In genomic region chr1:59266927-59267293, GRCh38 we compare ENCODE assay signal across 14 cellular contexts. TPM values are rescaled to one million over a fixed set of nuclear protein-coding genes. Genes with fewer than 3 reads are reported as not detected.
DNase-seq lines count a peak whose midpoint lies in the region; ATAC-seq and TF ChIP-seq lines count a peak whose summit lies in the region.
"Had no signal": no experiment of that assay in that cellular context is flagged by ENCODE, and none has a peak within 500 bp of the region (broad histone marks: within the 10 kb centered on the region; RNA-seq: fewer than 3 reads in every experiment).

No MANE protein-coding gene starts in this region.

- H3K9me3 Mint-ChIP-seq in H9, result peaks cover 0 to 3% of the 10 kb centered on the region in 2 experiments; a peak in 2 of 5 replicates
- peaks cover 2% of the 10 kb centered on the region for H3K9me3 Mint-ChIP-seq in activated T-helper 2 cell treated with anti-CD3 and anti-CD28 coated beads, Interferon-gamma antibody, Interleukin-2, Interleukin-4, amounts not matched to agents 10 μg/mL and 5 μg/mL and 100 μg/mL, durations not matched to agents 14 hours and 24 hours and 36 hours
- H3K9me3 Mint-ChIP-seq: activated naive CD4-positive, alpha-beta T cell treated with anti-CD3 and anti-CD28 coated beads, Interleukin-2, amount 50 U/mL, for 24 hours had no signal

- no peak overlapping the region for H3K23ac ChIP-seq in H9 (ENCODE audit: insufficient read length, low read depth, low read length)

- H2BK15ac ChIP-seq in H9 (ENCODE audit: low read depth, low read length), result no peak overlapping the region

- no peak overlapping the region for H3K4ac ChIP-seq in H9 (ENCODE audit: low read depth, low read length)

- H2BK12ac ChIP-seq in H9 (ENCODE audit: insufficient read length, low read depth, low read length), result no peak overlapping the region

- no peak overlapping the region for H3K27ac Mint-ChIP-seq in H9
- no peak overlapping the region for H3K27ac Mint-ChIP-seq in activated T-helper 2 cell treated with anti-CD3 and anti-CD28 coated beads, Interferon-gamma antibody, Interleukin-2, Interleukin-4, amounts not matched to agents 10 μg/mL and 5 μg/mL and 100 μg/mL, durations not matched to agents 14 hours and 24 hours and 36 hours
- H3K27ac Mint-ChIP-seq: activated naive CD4-positive, alpha-beta T cell treated with anti-CD3 and anti-CD28 coated beads, Interleukin-2, amount 50 U/mL, for 24 hours had no signal

- H3K4me2 ChIP-seq in BLaER1 (peak overlapping the region; percentile 80), H9 (ENCODE audit: insufficient read depth, insufficient read length, low read length) (no peak overlapping the region), SK-N-SH (no peak overlapping the region)

- H3K4me3 Mint-ChIP-seq in H9, result no peak overlapping the region
- H3K4me3 Mint-ChIP-seq in activated T-helper 2 cell treated with anti-CD3 and anti-CD28 coated beads, Interferon-gamma antibody, Interleukin-2, Interleukin-4, amounts not matched to agents 10 μg/mL and 5 μg/mL and 100 μg/mL, durations not matched to agents 14 hours and 24 hours and 36 hours (ENCODE audit: low read depth), result no peak overlapping the region
- H3K4me3 Mint-ChIP-seq: activated naive CD4-positive, alpha-beta T cell treated with anti-CD3 and anti-CD28 coated beads, Interleukin-2, amount 50 U/mL, for 24 hours had no signal

- H4K5ac ChIP-seq in H9 (ENCODE audit: insufficient read length, low read depth, low read length), result no peak overlapping the region

- no peak overlapping the region for H2AFZ ChIP-seq in H9 (ENCODE audit: low read length)
- H2AFZ ChIP-seq in SK-N-SH (ENCODE audit: low read depth), result no peak overlapping the region

- H3K36me3 ChIP-seq in BLaER1, result no peaks in the 10 kb centered on the region
- H3K36me3 ChIP-seq in SK-N-SH (replicated peaks in 1 of 2; ENCODE audit: control insufficient read depth in 1 of 2, insufficient read depth in 2 of 2, low read length in 1 of 2), result no peaks in the 10 kb centered on the region

- H2BK20ac ChIP-seq in H9 (ENCODE audit: low read depth, low read length, poor library complexity, severe bottlenecking), result no peak overlapping the region

- H3K9ac ChIP-seq in BLaER1 (no peak overlapping the region; the same call in 1 of the 2 replicates), H9 (ENCODE audit: extremely low read depth, insufficient read length, low read length) (no peak overlapping the region), SK-N-SH (no peak overlapping the region)

- H3K56ac ChIP-seq in H9 (ENCODE audit: insufficient read length, low read depth, low read length), result no peak overlapping the region

- in situ Hi-C loops in ACHN (cut with HindIII; ENCODE audit: low pct_ligation_motif_present, low pct_unique_long_range_greater_than_20kb, low sequenced_read_pairs), result no loop called here

- H3K9me3 ChIP-seq in BLaER1 (peaks cover 10% of the 10 kb centered on the region; the same call in 1 of the 2 replicates), H9 (ENCODE audit: control insufficient read depth, low read depth, low read length) (no peaks in the 10 kb centered on the region), SK-N-SH (peaks cover 8% of the 10 kb centered on the region; the same call in 1 of the 2 replicates)

- ATAC-seq in GM19023 (IDR thresholded peaks at IDR 0.05; ENCODE audit: unreplicated experiment), result peak; percentile 65
- ATAC-seq in HG02571 (IDR thresholded peaks at IDR 0.05; ENCODE audit: unreplicated experiment), result peak; percentile 77
- ATAC-seq in HG03432 (IDR thresholded peaks at IDR 0.05; ENCODE audit: unreplicated experiment), result peak; percentile 58
- ATAC-seq: foreskin keratinocyte, left lobe of liver had no signal

- TF ChIP-seq RAD21 in SK-N-SH (IDR thresholded peaks at IDR 0.05; ENCODE audit: low read length), result no peak

- H3K27me3 ChIP-seq in BLaER1 (no peaks in the 10 kb centered on the region), H9 (ENCODE audit: insufficient read depth, low read length) (no peaks in the 10 kb centered on the region), SK-N-SH (ENCODE audit: insufficient read depth) (no peaks in the 10 kb centered on the region)
- H3K27me3 ChIP-seq: foreskin keratinocyte had no signal

- no peaks in the 10 kb centered on the region for H3K4me1 Mint-ChIP-seq in H9
- no peaks in the 10 kb centered on the region for H3K4me1 Mint-ChIP-seq in activated T-helper 2 cell treated with anti-CD3 and anti-CD28 coated beads, Interferon-gamma antibody, Interleukin-2, Interleukin-4, amounts not matched to agents 10 μg/mL and 5 μg/mL and 100 μg/mL, durations not matched to agents 14 hours and 24 hours and 36 hours (ENCODE audit: low read depth)
- H3K4me1 Mint-ChIP-seq: activated naive CD4-positive, alpha-beta T cell treated with anti-CD3 and anti-CD28 coated beads, Interleukin-2, amount 50 U/mL, for 24 hours had no signal

- H3T11ph ChIP-seq in H9 (ENCODE audit: low read length), result no peak overlapping the region

- no peak overlapping the region for H4K8ac ChIP-seq in H9 (replicated peaks; ENCODE audit: insufficient read length, low read depth, low read length)

- H3K79me2 ChIP-seq in H9 (ENCODE audit: insufficient read depth, low read length) (no peaks in the 10 kb centered on the region), SK-N-SH (ENCODE audit: insufficient read depth) (no peaks in the 10 kb centered on the region)

- H3K4me1 ChIP-seq in BLaER1 (peaks cover 41% of the 10 kb centered on the region), H9 (ENCODE audit: insufficient read depth, low read length) (peaks cover 1% of the 10 kb centered on the region; the same call in 1 of the 2 replicates), SK-N-SH (ENCODE audit: control insufficient read depth in 1 of 2, insufficient read depth in 2 of 2, low read depth in 1 of 2, low read length in 1 of 2) (peaks cover 0 to 4% of the 10 kb centered on the region in 2 experiments; a peak in 1 of 4 replicates)

- H3K18ac ChIP-seq in H9 (ENCODE audit: insufficient read length, low read depth, low read length), result no peak overlapping the region

- H3K23me2 ChIP-seq in H9 (ENCODE audit: insufficient read length, low read depth, low read length, poor library complexity, severe bottlenecking), result no peaks in the 10 kb centered on the region

- H4K91ac ChIP-seq in H9 (ENCODE audit: insufficient read length, low read depth, low read length), result no peak overlapping the region

- H3K27ac ChIP-seq in BLaER1 (peak overlapping the region; percentile 62), H9 (ENCODE audit: insufficient read length, low read depth, low read length) (no peak overlapping the region), SK-N-SH (ENCODE audit: low read depth in 2 of 2, low read length in 1 of 2) (no peak overlapping the region)
- H3K27ac ChIP-seq: foreskin keratinocyte had no signal

- no peaks in the 10 kb centered on the region; the same call in 1 of the 2 replicates for H3K27me3 Mint-ChIP-seq in H9 (ENCODE audit: low read depth)
- peaks cover 11% of the 10 kb centered on the region for H3K27me3 Mint-ChIP-seq in activated T-helper 2 cell treated with anti-CD3 and anti-CD28 coated beads, Interferon-gamma antibody, Interleukin-2, Interleukin-4, amounts not matched to agents 10 μg/mL and 5 μg/mL and 100 μg/mL, durations not matched to agents 14 hours and 24 hours and 36 hours (ENCODE audit: low read depth)

- H3K4me3 ChIP-seq in BLaER1 (no peak overlapping the region), SK-N-SH (ENCODE audit: low read depth in 2 of 2, low read length in 1 of 2) (no peak overlapping the region)
- H3K4me3 ChIP-seq: coronary artery had no signal

- no peak for TF ChIP-seq EP300 in SK-N-SH (IDR thresholded peaks at IDR 0.05; ENCODE audit: borderline replicate concordance in 1 of 2, low read depth in 1 of 2, low read length in 1 of 2)

- H4K20me1 ChIP-seq in BLaER1 (no peaks in the 10 kb centered on the region), H9 (ENCODE audit: control insufficient read depth, insufficient read depth, insufficient read length) (no peaks in the 10 kb centered on the region), SK-N-SH (ENCODE audit: insufficient read depth) (no peaks in the 10 kb centered on the region)

- TF ChIP-seq CTCF in H9 (conservative IDR thresholded peaks at IDR 0.05) (no peak), SK-N-SH (IDR thresholded peaks at IDR 0.05) (no peak)

- H3K79me1 ChIP-seq in H9 (ENCODE audit: insufficient read depth, low read depth, low read length, poor library complexity, severe bottlenecking), result no peaks in the 10 kb centered on the region

- H3K14ac ChIP-seq in H9 (ENCODE audit: insufficient read depth, low read length), result no peak overlapping the region

- intact Hi-C loops in activated T-helper 2 cell treated with anti-CD3 and anti-CD28 coated beads, Interferon-gamma antibody, Interleukin-2, Interleukin-4, amounts not matched to agents 10 μg/mL and 5 μg/mL and 100 μg/mL, durations not matched to agents 14 hours and 24 hours and 36 hours (cut with micrococcal nuclease), result no loop called here

- peaks cover 5% of the 10 kb centered on the region for H3F3A ChIP-seq in SK-N-SH (replicated peaks; ENCODE audit: insufficient read depth)

- peaks cover 0 to 2% (median 0%) of the 10 kb centered on the region in 3 experiments; a peak in 2 of 7 replicates for H3K36me3 Mint-ChIP-seq in H9 (ENCODE audit: insufficient read depth in 1 of 3, low read depth in 3 of 3)
- no peaks in the 10 kb centered on the region for H3K36me3 Mint-ChIP-seq in activated T-helper 2 cell treated with anti-CD3 and anti-CD28 coated beads, Interferon-gamma antibody, Interleukin-2, Interleukin-4, amounts not matched to agents 10 μg/mL and 5 μg/mL and 100 μg/mL, durations not matched to agents 14 hours and 24 hours and 36 hours (ENCODE audit: low read depth)
- H3K36me3 Mint-ChIP-seq: activated naive CD4-positive, alpha-beta T cell treated with anti-CD3 and anti-CD28 coated beads, Interleukin-2, amount 50 U/mL, for 24 hours had no signal

- no peak for DNase-seq in H9
- DNase-seq in ACHN, result no peak
- DNase-seq in activated T-helper 2 cell treated with anti-CD3 and anti-CD28 coated beads, Interferon-gamma antibody, Interleukin-2, Interleukin-4, amounts not matched to agents 10 μg/mL and 5 μg/mL and 100 μg/mL, durations not matched to agents 14 hours and 24 hours and 36 hours (ENCODE audit: low spot score), result no peak
- DNase-seq in SK-N-SH, result no peak
- DNase-seq: foreskin keratinocyte; NCI-H510A; stimulated activated CD4-positive, alpha-beta T cell treated with anti-CD3 and anti-CD28 coated beads, Interleukin-1b, Interleukin-23, amount 100 ng/mL, for 48 hours had no signal

- no peak overlapping the region for H2BK5ac ChIP-seq in H9 (ENCODE audit: insufficient read length, low read length)

- no peak overlapping the region for H2AK5ac ChIP-seq in H9 (ENCODE audit: insufficient read length, low read length)

- H2BK120ac ChIP-seq in H9 (ENCODE audit: low read depth, low read length, poor library complexity, severe bottlenecking), result no peak overlapping the region

- CTCF ChIA-PET in SK-N-SH (lab: Yijun Ruan, JAX), result no interaction called here

- H3K9me2 ChIP-seq in SK-N-SH, result no peaks in the 10 kb centered on the region

- POLR2A ChIA-PET in SK-N-SH (lab: Yijun Ruan, JAX), result no interaction called here

RNA-seq across cellular contexts. Expression of gene FGGY, which starts 30.0 kb away (rescaled TPM):
- 10.6 and 14.6 TPM in 2 replicates for total RNA-seq in H9 (2021)
- total RNA-seq in activated T-helper 2 cell treated with anti-CD3 and anti-CD28 coated beads, Interferon-gamma antibody, Interleukin-2, Interleukin-4, amounts not matched to agents 10 μg/mL and 5 μg/mL and 100 μg/mL, durations not matched to agents 14 hours and 24 hours and 36 hours, result 10.5 and 13.4 TPM in 2 replicates
- polyA plus RNA-seq in SK-N-SH (2012; rRNA removed), result 10.3 and 13.3 TPM in 2 replicates
- polyA plus RNA-seq in SK-N-SH (2012; cell fraction: cytosol; rRNA removed), result 10.1 and 11.0 TPM in 2 replicates
- polyA plus RNA-seq in SK-N-SH (2012; cell fraction: nucleus; rRNA removed), result 6.0 and 9.4 TPM in 2 replicates
